ENCODE assay signal across 8 cellular contexts in the genomic region with DNA sequence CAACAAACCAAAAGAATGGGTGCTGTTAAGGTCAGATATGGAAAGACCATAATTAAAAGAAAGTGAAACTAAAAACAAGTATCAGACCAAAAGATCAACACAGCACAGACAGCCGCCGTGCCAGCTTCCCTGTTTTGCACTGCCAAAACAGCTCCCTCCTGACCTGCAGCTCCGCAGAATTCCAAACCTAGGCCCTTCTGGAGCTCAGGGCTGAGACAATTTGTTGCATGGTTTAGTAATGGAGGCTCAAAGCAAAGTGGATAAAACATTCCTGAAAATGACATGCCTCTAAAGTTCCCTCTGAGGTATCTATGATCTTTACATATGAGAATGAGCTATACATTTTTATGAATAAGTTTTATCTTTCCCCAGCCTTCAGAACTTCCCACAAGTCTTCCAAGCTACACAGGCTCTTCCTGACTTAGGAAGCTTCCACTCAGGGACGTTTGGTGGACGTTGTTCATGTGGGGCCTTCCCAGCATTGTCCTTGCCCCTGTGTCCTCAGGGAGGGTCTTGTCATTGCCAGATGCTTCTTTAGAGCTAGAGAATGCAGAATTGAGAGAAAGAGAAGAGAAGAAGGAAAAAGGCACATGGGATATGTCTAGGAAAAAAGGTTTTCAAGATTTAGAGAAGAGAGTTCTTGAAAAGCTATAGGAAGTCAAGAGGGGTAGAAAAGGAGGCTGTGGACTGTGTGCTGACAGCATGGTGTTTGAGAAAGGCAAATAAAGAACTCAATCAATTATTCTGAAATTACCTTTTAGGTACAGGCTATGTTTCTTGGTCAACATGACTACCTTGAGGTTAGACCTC. TPM values are rescaled to one million over a fixed set of nuclear protein-coding genes. Genes with fewer than 3 reads are reported as not detected.
A peak's percentile ranks its signal among the peaks of the same experiment; 100 is the strongest.
DNase-seq lines count a peak whose midpoint lies in the region; ATAC-seq and TF ChIP-seq lines count a peak whose summit lies in the region.

No MANE protein-coding gene starts in this region.

- no peaks in the 10 kb centered on the region for H3K27me3 ChIP-seq in BE2C
- no peaks in the 10 kb centered on the region for H3K27me3 ChIP-seq in lower lobe of right lung (ENCODE audit: low read depth)

- no peaks in the 10 kb centered on the region for H3K36me3 ChIP-seq in BE2C
- H3K36me3 ChIP-seq in lower lobe of right lung = no peaks in the 10 kb centered on the region

- H3K4me1 ChIP-seq in BE2C (peaks cover 4% of the 10 kb centered on the region; the same call in 1 of the 2 replicates), lower lobe of right lung (peaks cover 21% of the 10 kb centered on the region)

- ATAC-seq in GM19372 (IDR thresholded peaks at IDR 0.05; ENCODE audit: low read depth, unreplicated experiment) (peak; percentile 91), HG03460 (IDR thresholded peaks at IDR 0.05; ENCODE audit: unreplicated experiment) (peak; percentile 89), lower lobe of right lung (peak; percentile 86 to 94)

- intact Hi-C loops in lower lobe of right lung (cut with DNase I) = no loop called here

- no peak for TF ChIP-seq CTCF in BE2C (IDR thresholded peaks at IDR 0.05; ENCODE audit: low read depth, low read length)
- no peak for TF ChIP-seq CTCF in lower lobe of right lung (IDR thresholded peaks at IDR 0.05)

- H3K4me3 ChIP-seq in BE2C (ENCODE audit: low read depth, low read length) (peak overlapping the region; percentile 12), lower lobe of right lung (peak overlapping the region; percentile 42)

- DNase-seq in BE2C (peak; percentile 49), UCSD-AML1 (lab: John Stamatoyannopoulos, UW; ENCODE audit: unreplicated experiment) (peak; percentile 54), cerebellar cortex (ENCODE audit: low spot score) (peak; percentile 73), lower lobe of right lung (peak; percentile 84), ecto neural progenitor cell (ENCODE audit: low spot score) (no peak)
- peak; percentile 23 for DNase-seq in stimulated activated naive CD4-positive, alpha-beta T cell treated with Interleukin-2 at 50 U/mL for 16 hours (lab: John Stamatoyannopoulos, UW)

- H3K9me3 ChIP-seq in BE2C (no peaks in the 10 kb centered on the region), lower lobe of right lung (no peaks in the 10 kb centered on the region)

- H3K27ac ChIP-seq in lower lobe of right lung = peak overlapping the region; percentile 81

RNA-seq across cellular contexts. Expression of gene SSBP2, which starts 28.4 kb away (rescaled TPM):
- polyA plus RNA-seq in BE2C (2012; ENCODE audit: insufficient read depth, insufficient read length, low read depth) = 146 TPM
- total RNA-seq in lower lobe of right lung = 41.1 TPM
